In genomic region chr5:8864053-8864452, GRCh38 we compare ENCODE assay signal across 10 cellular contexts.
DNase-seq lines count a peak whose midpoint lies in the region; ATAC-seq and TF ChIP-seq lines count a peak whose summit lies in the region.
"Had no signal": no experiment of that assay in that cellular context is flagged by ENCODE, and none has a peak within 500 bp of the region (broad histone marks: within the 10 kb centered on the region; RNA-seq: fewer than 3 reads in every experiment).

No MANE protein-coding gene starts in this region.

- H3K36me3 ChIP-seq in OCI-LY1 (ENCODE audit: insufficient read depth, low read length) (no peaks in the 10 kb centered on the region), adrenal gland (replicated peaks in 1 of 2) (no peaks in the 10 kb centered on the region)

- H3K4me2 ChIP-seq in OCI-LY1 (ENCODE audit: low read length) = no peak overlapping the region

- no peak overlapping the region for H3K27ac ChIP-seq in OCI-LY1 (ENCODE audit: low read depth, low read length, poor library complexity, severe bottlenecking)
- H3K27ac ChIP-seq in adrenal gland = no peak overlapping the region

- no peak overlapping the region for H2AFZ ChIP-seq in OCI-LY1 (ENCODE audit: low read length)

- no peak for TF ChIP-seq POLR2A in adrenal gland (IDR thresholded peaks at IDR 0.05)

- no peak for DNase-seq in AG09319 (ENCODE audit: extremely low read depth, low read depth)
- DNase-seq in fibroblast of villous mesenchyme (ENCODE audit: low read depth) = peak; percentile 46
- no peak for DNase-seq in adrenal gland
- DNase-seq in mucosa of gallbladder (ENCODE audit: low spot score) = no peak
- DNase-seq in NCI-H1436 treated with DMSO at 0.1 percent for 48 hours (lab: John Stamatoyannopoulos, UW) = no peak
- DNase-seq: activated effector memory CD4-positive, alpha-beta T cell treated with anti-CD3 and anti-CD28 coated beads, Interleukin-2, amount 50 U/mL, for 16 hours; NCI-H1930 had no signal

- TF ChIP-seq CTCF in AG09319 (IDR thresholded peaks at IDR 0.05; ENCODE audit: low read depth, low read length) (peak; percentile 51), OCI-LY1 (IDR thresholded peaks at IDR 0.05; ENCODE audit: low read length) (peak; percentile 44; the same call in 1 of the 2 replicates), fibroblast of villous mesenchyme (IDR thresholded peaks at IDR 0.05; ENCODE audit: insufficient read depth, low read depth, low read length) (peak; percentile 62), adrenal gland (IDR thresholded peaks at IDR 0.05) (no peak)

- no peaks in the 10 kb centered on the region for H3K4me1 ChIP-seq in OCI-LY1 (ENCODE audit: insufficient read depth, low read length, severe bottlenecking)
- H3K4me1 ChIP-seq in adrenal gland (replicated peaks in 1 of 2) = no peaks in the 10 kb centered on the region

- H3K4me3 ChIP-seq in OCI-LY1 (ENCODE audit: low read depth, low read length, poor library complexity, severe bottlenecking) (no peak overlapping the region), fibroblast of villous mesenchyme (ENCODE audit: low read depth, low read length) (no peak overlapping the region), adrenal gland (no peak overlapping the region)

- H3K9me3 ChIP-seq in OCI-LY1 (ENCODE audit: low read length) = no peaks in the 10 kb centered on the region
- no peaks in the 10 kb centered on the region for H3K9me3 ChIP-seq in adrenal gland (replicated peaks in 1 of 3)

- H3K27me3 ChIP-seq in OCI-LY1 (ENCODE audit: insufficient read depth, low read length) (no peaks in the 10 kb centered on the region), adrenal gland (no peaks in the 10 kb centered on the region)

- H3K9ac ChIP-seq in OCI-LY1 (ENCODE audit: low read length) = no peak overlapping the region

- H3K79me2 ChIP-seq in OCI-LY1 (ENCODE audit: insufficient read depth, low read length) = no peaks in the 10 kb centered on the region

- no peaks in the 10 kb centered on the region for H3F3A ChIP-seq in OCI-LY1 (ENCODE audit: insufficient read depth, low read length)

- ATAC-seq in GM19023 (IDR thresholded peaks at IDR 0.05; ENCODE audit: unreplicated experiment) = peak; percentile 71
- ATAC-seq in HG02678 (IDR thresholded peaks at IDR 0.05; ENCODE audit: unreplicated experiment) = no peak

- H3K9me2 ChIP-seq in OCI-LY1 (ENCODE audit: low read depth, low read length) = no peaks in the 10 kb centered on the region

- intact Hi-C loops in adrenal gland (cut with DNase I) = no loop called here

- WGBS in adrenal gland, 4 donors = 41 to 69% (median 51%) methylated on average over 4 of the region's 4 CpGs

- H4K20me1 ChIP-seq in OCI-LY1 (ENCODE audit: insufficient read depth, low read length) = no peaks in the 10 kb centered on the region

Comparison
In these comparisons a context has a peak if more than half of its experiments do, and no peak if none do; other contexts are left out.
1. CTCF ChIP-seq: peak in AG09319 (single experiment), OCI-LY1 (single experiment) and fibroblast of villous mesenchyme (single experiment); none in adrenal gland (0 of 6).